In the genomic region with DNA sequence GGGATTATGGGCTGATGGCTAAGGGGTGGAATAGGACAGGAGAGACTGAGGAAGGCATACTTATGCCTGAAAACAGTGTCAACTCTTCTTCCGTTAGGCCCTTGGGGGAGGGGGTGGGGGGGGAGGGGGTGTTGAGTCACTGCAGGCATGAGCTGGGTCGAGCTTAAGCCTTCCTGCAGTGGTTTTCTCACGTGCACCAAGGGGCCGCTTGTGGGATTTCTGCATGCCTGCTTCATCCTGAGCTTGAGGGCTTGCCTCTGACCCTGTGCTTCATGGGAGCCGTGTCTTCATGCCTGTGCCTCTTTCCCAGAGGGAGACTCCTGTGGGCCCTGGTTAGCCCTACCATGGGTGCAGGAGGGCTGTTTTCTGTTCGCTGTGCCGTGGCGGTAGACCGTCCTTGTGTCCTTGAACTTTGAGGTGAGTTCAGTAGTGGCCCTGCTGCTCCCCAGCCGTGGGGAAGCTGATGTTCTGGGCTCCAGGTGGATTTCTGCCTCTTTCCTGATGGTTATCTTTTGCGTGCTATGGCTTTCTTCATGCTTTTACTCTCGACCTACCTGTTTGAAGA, we compare ENCODE assay signal across 20 cellular contexts.
A peak's percentile ranks its signal among the peaks of the same experiment; 100 is the strongest.
DNase-seq lines count a peak whose midpoint lies in the region; ATAC-seq, FAIRE-seq and TF ChIP-seq lines count a peak whose summit lies in the region.
"Had no signal": no experiment of that assay in that cellular context is flagged by ENCODE, and none has a peak within 500 bp of the region (broad histone marks: within the 10 kb centered on the region; RNA-seq: fewer than 3 reads in every experiment).

No MANE protein-coding gene starts in this region.

- no peak overlapping the region for H3K27ac Mint-ChIP-seq in activated naive CD8-positive, alpha-beta T cell treated with anti-CD3 and anti-CD28 coated beads, Interleukin-2, amount 50 U/mL, for 24 hours
- H3K27ac Mint-ChIP-seq: activated B cell treated with CpG ODN at 0.5 μM for 24 hours; activated CD8-positive, alpha-beta memory T cell treated with anti-CD3 and anti-CD28 coated beads, Interleukin-2, amount 10 ng/mL, durations not matched to agents 7 days and 5 days had no signal

- no peak overlapping the region for H3K9ac ChIP-seq in colonic mucosa (ENCODE audit: low read depth in 2 of 2, low read length in 2 of 2)
- H3K9ac ChIP-seq: SK-N-SH had no signal

- H3K27me3 Mint-ChIP-seq in activated naive CD8-positive, alpha-beta T cell treated with anti-CD3 and anti-CD28 coated beads, Interleukin-2, amount 50 U/mL, for 24 hours = no peaks in the 10 kb centered on the region
- H3K27me3 Mint-ChIP-seq: activated B cell treated with CpG ODN at 0.5 μM for 24 hours; activated CD8-positive, alpha-beta memory T cell treated with anti-CD3 and anti-CD28 coated beads, Interleukin-2, amount 10 ng/mL, durations not matched to agents 7 days and 5 days; naive B cell had no signal

- no peak for TF ChIP-seq POLR2A in H54 (IDR thresholded peaks at IDR 0.05; ENCODE audit: low read depth, low read length)

- no peak overlapping the region for H3K4me3 ChIP-seq in choroid plexus epithelial cell (ENCODE audit: low read depth, low read length)
- no peak overlapping the region for H3K4me3 ChIP-seq in colonic mucosa

- DNase-seq in H54 (ENCODE audit: insufficient read length, low spot score) (no peak), RCC 7860 (ENCODE audit: low spot score) (peak; percentile 57), choroid plexus epithelial cell (ENCODE audit: low read depth) (peak; percentile 66), myocyte (ENCODE audit: low read depth) (peak; percentile 5), colonic mucosa (no peak), NCI-H2196 treated with DMSO at 0.1 percent for 48 hours (lab: John Stamatoyannopoulos, UW; ENCODE audit: unreplicated experiment) (no peak), CD1c-positive myeloid dendritic cell (ENCODE audit: extremely low spot score) (no peak)
- no peak for DNase-seq in activated naive CD8-positive, alpha-beta T cell treated with anti-CD3 and anti-CD28 coated beads, Interleukin-2, amount 50 U/mL, for 24 hours
- DNase-seq: activated B cell treated with CpG ODN at 0.5 μM for 24 hours; activated CD8-positive, alpha-beta memory T cell treated with anti-CD3 and anti-CD28 coated beads, Interleukin-2, amount 10 ng/mL, durations not matched to agents 7 days and 5 days; activated naive CD4-positive, alpha-beta T cell treated with Interleukin-2 at 50 U/mL for 16 hours; BE2C; DMS153; left colon; naive B cell; NCI-H2081 treated with DMSO at 0.1 percent for 48 hours; retina; SK-N-SH had no signal

- no peaks in the 10 kb centered on the region for H3K36me3 ChIP-seq in colonic mucosa

- H3K4me1 ChIP-seq in colonic mucosa = no peaks in the 10 kb centered on the region
- H3K4me1 ChIP-seq: BE2C had no signal

- peak; percentile 85 for FAIRE-seq in H54 (lab: Jason Lieb, UNC)
- no peak for FAIRE-seq in RCC 7860 (lab: Jason Lieb, UNC)
- FAIRE-seq: endometrium had no signal

- H3K9me3 ChIP-seq in colonic mucosa = no peaks in the 10 kb centered on the region
- H3K9me3 ChIP-seq: BE2C, SK-N-SH had no signal

- no peak overlapping the region for H3K4me3 Mint-ChIP-seq in activated naive CD8-positive, alpha-beta T cell treated with anti-CD3 and anti-CD28 coated beads, Interleukin-2, amount 50 U/mL, for 24 hours
- H3K4me3 Mint-ChIP-seq: activated B cell treated with CpG ODN at 0.5 μM for 24 hours; activated CD8-positive, alpha-beta memory T cell treated with anti-CD3 and anti-CD28 coated beads, Interleukin-2, amount 10 ng/mL, durations not matched to agents 7 days and 5 days; naive B cell had no signal

- H3K4me1 Mint-ChIP-seq in activated naive CD8-positive, alpha-beta T cell treated with anti-CD3 and anti-CD28 coated beads, Interleukin-2, amount 50 U/mL, for 24 hours = no peaks in the 10 kb centered on the region
- H3K4me1 Mint-ChIP-seq: activated B cell treated with CpG ODN at 0.5 μM for 24 hours; activated CD8-positive, alpha-beta memory T cell treated with anti-CD3 and anti-CD28 coated beads, Interleukin-2, amount 10 ng/mL, durations not matched to agents 7 days and 5 days; naive B cell had no signal

- no peaks in the 10 kb centered on the region for H3K27me3 ChIP-seq in colonic mucosa
- H3K27me3 ChIP-seq: BE2C had no signal

- ATAC-seq in activated naive CD8-positive, alpha-beta T cell treated with anti-CD3 and anti-CD28 coated beads, Interleukin-2, amount 50 U/mL, for 24 hours = no peak
- ATAC-seq: activated CD8-positive, alpha-beta memory T cell treated with anti-CD3 and anti-CD28 coated beads, Interleukin-2, amount 10 ng/mL, durations not matched to agents 7 days and 5 days; HCT116; left colon had no signal

- H3K9me3 Mint-ChIP-seq in activated naive CD8-positive, alpha-beta T cell treated with anti-CD3 and anti-CD28 coated beads, Interleukin-2, amount 50 U/mL, for 24 hours = no peaks in the 10 kb centered on the region
- H3K9me3 Mint-ChIP-seq: activated B cell treated with CpG ODN at 0.5 μM for 24 hours, naive B cell had no signal

- intact Hi-C loops in colonic mucosa (cut with DNase I) = no loop called here

- H3K36me3 Mint-ChIP-seq in activated naive CD8-positive, alpha-beta T cell treated with anti-CD3 and anti-CD28 coated beads, Interleukin-2, amount 50 U/mL, for 24 hours (ENCODE audit: low read depth) = peaks cover 2% of the 10 kb centered on the region

- no peak overlapping the region for H3K27ac ChIP-seq in colonic mucosa

- TF ChIP-seq CTCF in choroid plexus epithelial cell (conservative IDR thresholded peaks at IDR 0.05; ENCODE audit: low read depth, low read length) = no peak
- TF ChIP-seq CTCF in colonic mucosa (IDR thresholded peaks at IDR 0.05) = no peak

Comparison
In these comparisons a context has a peak if more than half of its experiments do, and no peak if none do; other contexts are left out.
1. DNase-seq: peak in RCC 7860 (single experiment), choroid plexus epithelial cell (single experiment) and myocyte (single experiment); none in H54 (single experiment), colonic mucosa (single experiment), NCI-H2196 treated with DMSO at 0.1 percent for 48 hours (single experiment), activated naive CD8-positive, alpha-beta T cell treated with anti-CD3 and anti-CD28 coated beads, Interleukin-2, amount 50 U/mL, for 24 hours (single experiment) and CD1c-positive myeloid dendritic cell (single experiment).